11 cellular contexts compared by ENCODE assay signal in genomic region chr7:2639994-2640830, GRCh38. TPM values are rescaled to one million over a fixed set of nuclear protein-coding genes. Genes with fewer than 3 reads are reported as not detected.
A peak's percentile ranks its signal among the peaks of the same experiment; 100 is the strongest.
DNase-seq lines count a peak whose midpoint lies in the region; ATAC-seq and TF ChIP-seq lines count a peak whose summit lies in the region.
"Had no signal": no experiment of that assay in that cellular context is flagged by ENCODE, and none has a peak within 500 bp of the region (broad histone marks: within the 10 kb centered on the region; RNA-seq: fewer than 3 reads in every experiment).

No MANE protein-coding gene starts in this region.

- intact Hi-C loops in IMR-90 (cut with micrococcal nuclease) (loop anchor here (10.0 kb wide), 1 partner anchor 165 kb away; the partner anchor contains the start of gene GRIFIN), body of pancreas (cut with DNase I) (no loop called here), left lung (cut with DNase I) (no loop called here)

- peak overlapping the region; percentile 81 for H2BK5ac ChIP-seq in IMR-90 (ENCODE audit: low read depth, low read length, poor library complexity, severe bottlenecking)

- H3K56ac ChIP-seq in IMR-90 (ENCODE audit: extremely low read depth, insufficient read depth, low read length), result no peak overlapping the region

- H2AFZ ChIP-seq in IMR-90 (replicated peaks; ENCODE audit: low read length, poor library complexity), result no peak overlapping the region

- no peak for TF ChIP-seq EP300 in tibial nerve (IDR thresholded peaks at IDR 0.05)

- TF ChIP-seq POLR2A in IMR-90 (IDR thresholded peaks at IDR 0.05; ENCODE audit: low read depth, low read length) (no peak), body of pancreas (IDR thresholded peaks at IDR 0.05) (no peak), tibial nerve (IDR thresholded peaks at IDR 0.05) (no peak)

- no peak overlapping the region for H2BK15ac ChIP-seq in IMR-90 (ENCODE audit: low read depth, low read length)

- H3K4me1 ChIP-seq in IMR-90 (ENCODE audit: control insufficient read depth, insufficient read depth, low read length) (peaks cover 64% of the 10 kb centered on the region), body of pancreas (peaks cover 67% of the 10 kb centered on the region), left lung (peaks cover 61 to 99% of the 10 kb centered on the region in 2 donors), tibial nerve (peaks cover 0 to 89% (median 61%) of the 10 kb centered on the region in 4 donors)

- no peak for TF ChIP-seq CTCF in IMR-90 (conservative IDR thresholded peaks at IDR 0.05; ENCODE audit: low read depth, low read length)
- no peak for TF ChIP-seq CTCF in body of pancreas (IDR thresholded peaks at IDR 0.05)
- TF ChIP-seq CTCF in left lung (IDR thresholded peaks at IDR 0.05), result no peak
- TF ChIP-seq CTCF in tibial nerve (IDR thresholded peaks at IDR 0.05), result no peak

- WGBS in IMR-90 (ENCODE audit: extremely low coverage in 2 of 2, insufficient read length in 1 of 2), 2 experiments, result 89% methylated on average over 25 of the region's 38 CpGs; no CpG with 5 or more reads in 1 of the 2 experiments
- 74 to 87% methylated on average over 13 to 38 of the region's 38 CpGs for WGBS in body of pancreas, 2 donors
- 88 to 89% methylated on average over 15 to 31 of the region's 38 CpGs for WGBS in tibial nerve, 2 donors

- H3K27ac Mint-ChIP-seq in stimulated activated memory B cell treated with anti-CD40 and anti-IgM and Interleukin-4, amounts not matched to agents 10 μg/mL and 1 μg/mL and 100 μg/mL, for 72 hours, result peak overlapping the region; percentile 91
- no peak overlapping the region for H3K27ac Mint-ChIP-seq in T-helper 17 cell

- H3K4me3 ChIP-seq in IMR-90 (ENCODE audit: insufficient read depth, low read depth, low read length) (no peak overlapping the region), body of pancreas (no peak overlapping the region), left lung (no peak overlapping the region), tibial nerve (no peak overlapping the region)

- peak overlapping the region; percentile 63 for H4K91ac ChIP-seq in IMR-90 (ENCODE audit: insufficient read depth, low read depth, low read length)

- H3K4me1 Mint-ChIP-seq in stimulated activated memory B cell treated with anti-CD40 and anti-IgM and Interleukin-4, amounts not matched to agents 10 μg/mL and 1 μg/mL and 100 μg/mL, for 72 hours, result peaks cover 88% of the 10 kb centered on the region
- peaks cover 6% of the 10 kb centered on the region for H3K4me1 Mint-ChIP-seq in T-helper 17 cell

- H3K4me2 ChIP-seq in IMR-90 (ENCODE audit: low read depth, low read length), result no peak overlapping the region

- peaks cover 39% of the 10 kb centered on the region for H3K9me1 ChIP-seq in IMR-90 (ENCODE audit: insufficient read depth, low read length)

- no peak overlapping the region for H3K9ac ChIP-seq in IMR-90 (ENCODE audit: low read depth, low read length)

- peak overlapping the region; percentile 19; the same call in 1 of the 2 replicates for H2BK120ac ChIP-seq in IMR-90 (ENCODE audit: low read depth, low read length)

- H3K4ac ChIP-seq in IMR-90 (ENCODE audit: low read depth, low read length), result peak overlapping the region; percentile 94

- H3K36me3 ChIP-seq in IMR-90 (ENCODE audit: control insufficient read depth, insufficient read depth, low read length) (peaks cover 2% of the 10 kb centered on the region; the same call in 1 of the 2 replicates), body of pancreas (replicated peaks in 1 of 2; ENCODE audit: insufficient read depth in 1 of 2, low read depth in 2 of 2) (no peaks in the 10 kb centered on the region), left lung (no peaks in the 10 kb centered on the region), tibial nerve (no peaks in the 10 kb centered on the region)

- BruUV-seq in IMR-90 (replicated peaks; lab: Mats Ljungman, UMichigan), result no TSS peak

- peak overlapping the region; percentile 88 for H2AK5ac ChIP-seq in IMR-90 (ENCODE audit: low read depth, low read length)

- ATAC-seq in IMR-90 (ENCODE audit: low read depth) (no peak), body of pancreas (peak; percentile 19), left lung (peak; percentile 3), T-helper 17 cell (no peak)
- ATAC-seq in stimulated activated memory B cell treated with anti-CD40 and anti-IgM and Interleukin-4, amounts not matched to agents 10 μg/mL and 1 μg/mL and 100 μg/mL, for 72 hours, result no peak
- ATAC-seq: effector memory CD8-positive, alpha-beta T cell had no signal

- H3K9me3 Mint-ChIP-seq in stimulated activated memory B cell treated with anti-CD40 and anti-IgM and Interleukin-4, amounts not matched to agents 10 μg/mL and 1 μg/mL and 100 μg/mL, for 72 hours, result no peaks in the 10 kb centered on the region
- H3K9me3 Mint-ChIP-seq: effector memory CD8-positive, alpha-beta T cell had no signal

- POLR2A ChIA-PET in IMR-90 (lab: Charles Lee; ENCODE audit: unreplicated experiment), result no interaction called here

- no peak for TF ChIP-seq RAD21 in IMR-90 (IDR thresholded peaks at IDR 0.05; ENCODE audit: low read length)

- CTCF ChIA-PET in IMR-90 (lab: Yijun Ruan, JAX), result no interaction called here

- H3K27me3 Mint-ChIP-seq in stimulated activated memory B cell treated with anti-CD40 and anti-IgM and Interleukin-4, amounts not matched to agents 10 μg/mL and 1 μg/mL and 100 μg/mL, for 72 hours, result no peaks in the 10 kb centered on the region
- H3K27me3 Mint-ChIP-seq in T-helper 17 cell, result no peaks in the 10 kb centered on the region
- H3K27me3 Mint-ChIP-seq: effector memory CD8-positive, alpha-beta T cell had no signal

- H4K20me1 ChIP-seq in IMR-90 (ENCODE audit: insufficient read depth, low read length), result peaks cover 90% of the 10 kb centered on the region

- no peaks in the 10 kb centered on the region for H3K9me3 ChIP-seq in IMR-90 (ENCODE audit: control insufficient read depth, insufficient read depth, low read length)
- H3K9me3 ChIP-seq in body of pancreas, result no peaks in the 10 kb centered on the region
- H3K9me3 ChIP-seq in left lung, result no peaks in the 10 kb centered on the region
- no peaks in the 10 kb centered on the region for H3K9me3 ChIP-seq in tibial nerve
- no peaks in the 10 kb centered on the region for H3K9me3 ChIP-seq in T-helper 17 cell (ENCODE audit: control insufficient read depth, low read length, poor library complexity, severe bottlenecking)

- peaks cover 15 to 95% of the 10 kb centered on the region in 2 experiments; a peak in 3 of 4 replicates for H3K79me1 ChIP-seq in IMR-90 (ENCODE audit: low read depth in 1 of 2, low read length in 2 of 2)

- peak overlapping the region in 1 of 2 experiments; percentile 71; a peak in 2 of 4 replicates for H4K8ac ChIP-seq in IMR-90 (ENCODE audit: low read depth in 2 of 2, low read length in 2 of 2)

- H3K27ac ChIP-seq in IMR-90 (ENCODE audit: insufficient read depth, low read length) (peak overlapping the region; percentile 80), body of pancreas (peak overlapping the region in 3 of 4 donors; percentile 79 to 88 (median 83)), left lung (peak overlapping the region; percentile 82 to 88), tibial nerve (peak overlapping the region in 2 of 4 donors; percentile 70 to 76)

- peaks cover 5% of the 10 kb centered on the region for H3K36me3 Mint-ChIP-seq in stimulated activated memory B cell treated with anti-CD40 and anti-IgM and Interleukin-4, amounts not matched to agents 10 μg/mL and 1 μg/mL and 100 μg/mL, for 72 hours
- no peaks in the 10 kb centered on the region for H3K36me3 Mint-ChIP-seq in T-helper 17 cell (ENCODE audit: low read depth)

- no peak overlapping the region for H2BK20ac ChIP-seq in IMR-90 (ENCODE audit: low read depth, low read length)

- peak overlapping the region; percentile 51 for H3K23ac ChIP-seq in IMR-90 (ENCODE audit: low read depth, low read length)

- dilution Hi-C loops in IMR-90 (cut with HindIII; ENCODE audit: low sequenced_read_pairs, unreplicated experiment), result no loop called here

- peak overlapping the region; percentile 76 for H3K14ac ChIP-seq in IMR-90 (replicated peaks; ENCODE audit: low read depth, low read length)

- no peak for DNase-seq in IMR-90
- DNase-seq in body of pancreas, result peak; percentile 48 to 67 (median 64)
- no peak for DNase-seq in left lung
- DNase-seq in tibial nerve (ENCODE audit: low spot score in 2 of 2), result no peak
- DNase-seq in inferior parietal cortex (ENCODE audit: extremely low spot score), result no peak
- no peak for DNase-seq in T-helper 17 cell
- DNase-seq: activated T-cell treated with anti-CD3 and anti-CD28 coated beads, Interleukin-2, amount 50 U/mL, for 48 hours; effector memory CD8-positive, alpha-beta T cell; NCI-H510A treated with DMSO at 0.1 percent for 48 hours had no signal

- H3K4me3 Mint-ChIP-seq in stimulated activated memory B cell treated with anti-CD40 and anti-IgM and Interleukin-4, amounts not matched to agents 10 μg/mL and 1 μg/mL and 100 μg/mL, for 72 hours, result peak overlapping the region; percentile 12
- H3K4me3 Mint-ChIP-seq in T-helper 17 cell, result no peak overlapping the region
- H3K4me3 Mint-ChIP-seq: effector memory CD8-positive, alpha-beta T cell had no signal

- no peak overlapping the region for H3K18ac ChIP-seq in IMR-90 (ENCODE audit: low read depth, low read length)

- peak overlapping the region; percentile 92 for H2AK9ac ChIP-seq in IMR-90 (replicated peaks; ENCODE audit: low read depth, low read length, poor library complexity)

- no peaks in the 10 kb centered on the region for H3K27me3 ChIP-seq in IMR-90 (ENCODE audit: control insufficient read depth, insufficient read depth, low read length)
- no peaks in the 10 kb centered on the region for H3K27me3 ChIP-seq in body of pancreas
- H3K27me3 ChIP-seq in left lung, result no peaks in the 10 kb centered on the region
- no peaks in the 10 kb centered on the region for H3K27me3 ChIP-seq in tibial nerve

- H4K5ac ChIP-seq in IMR-90 (ENCODE audit: low read depth, low read length), result no peak overlapping the region

- in situ Hi-C loops in IMR-90 (cut with MboI; ENCODE audit: low sequenced_read_pairs), result no loop called here

TF ChIP-seq in IMR-90, 13 proteins besides CTCF, POLR2A, EP300 and RAD21 (continues in another document):
- no peak for TF ChIP-seq RCOR1 (IDR thresholded peaks at IDR 0.05; ENCODE audit: insufficient replicate concordance, low read length)

RNA-seq across cellular contexts. Expression of gene TTYH3, which starts 8.4 kb away (rescaled TPM):
- total RNA-seq in IMR-90 (2012; rRNA removed) (5.6 and 6.1 TPM in 2 replicates), body of pancreas (10 to 100 TPM; 11.2 to 32.0 TPM), left lung (100 to 1,000 TPM in 1 of 2 donors, 10 to 100 TPM in 1; 82.9 to 105 TPM), tibial nerve (10 to 100 TPM in 3 of 4 donors, 1 to 10 TPM in 1; 7.2 to 43.2 (median 15.7) TPM), T-helper 17 cell (10 to 100 TPM; 13.2 to 14.8 TPM)
- 82.6 and 106 TPM in 2 replicates for polyA plus RNA-seq in IMR-90 (2012; rRNA removed)
- 56.1 and 135 TPM in 2 replicates for polyA plus RNA-seq in IMR-90 (2012; cell fraction: cytosol; rRNA removed)
- polyA plus RNA-seq in IMR-90 (2012; cell fraction: nucleus; rRNA removed; ENCODE audit: low replicate concordance), result 100 and 222 TPM in 2 replicates

RNA-seq across cellular contexts. Expression of gene AMZ1, which starts 47.8 kb away (rescaled TPM):
- total RNA-seq in IMR-90 (2012; rRNA removed), result 0.54 and 0.83 TPM in 2 replicates
- polyA plus RNA-seq in IMR-90 (2012; rRNA removed), result 1.6 and 2.7 TPM in 2 replicates
- polyA plus RNA-seq in IMR-90 (2012; cell fraction: cytosol; rRNA removed), result 0.93 and 1.5 TPM in 2 replicates
- polyA plus RNA-seq in IMR-90 (2012; cell fraction: nucleus; rRNA removed; ENCODE audit: low replicate concordance), result 1.8 and 3.4 TPM in 2 replicates
- total RNA-seq in body of pancreas, result not detected
- total RNA-seq in left lung, result 1 to 10 TPM in 1 of 2 donors, under 1 TPM in 1; 0.13 to 1.3 TPM
- total RNA-seq in tibial nerve, result 1 to 10 TPM in 2 of 4 donors, under 1 TPM in 2; 0.39 to 1.7 (median 1.2) TPM
- under 1 TPM; 0.32 to 0.76 TPM for total RNA-seq in T-helper 17 cell
- total RNA-seq: HT1080 had no signal

Comparison
In these comparisons a context has a peak if more than half of its experiments do, and no peak if none do; other contexts are left out.
1. ATAC-seq: peak in body of pancreas (single experiment) and left lung (single experiment); none in IMR-90 (single experiment), stimulated activated memory B cell treated with anti-CD40 and anti-IgM and Interleukin-4, amounts not matched to agents 10 μg/mL and 1 μg/mL and 100 μg/mL, for 72 hours (single experiment) and T-helper 17 cell (single experiment).
2. DNase-seq: peak in body of pancreas (4 of 4); none in IMR-90 (single experiment), left lung (0 of 2), tibial nerve (0 of 2), inferior parietal cortex (single experiment) and T-helper 17 cell (0 of 3).